ENCODE assay signal across 2 cellular contexts in genomic region chr20:41141153-41141815, GRCh38.
TF ChIP-seq lines count a peak whose summit lies in the region.

No MANE protein-coding gene starts in this region.

TF ChIP-seq in GM12878, 131 proteins besides CTCF, POLR2A, EP300 and RAD21 (continued from another document):
- TF ChIP-seq, protein P1, sequence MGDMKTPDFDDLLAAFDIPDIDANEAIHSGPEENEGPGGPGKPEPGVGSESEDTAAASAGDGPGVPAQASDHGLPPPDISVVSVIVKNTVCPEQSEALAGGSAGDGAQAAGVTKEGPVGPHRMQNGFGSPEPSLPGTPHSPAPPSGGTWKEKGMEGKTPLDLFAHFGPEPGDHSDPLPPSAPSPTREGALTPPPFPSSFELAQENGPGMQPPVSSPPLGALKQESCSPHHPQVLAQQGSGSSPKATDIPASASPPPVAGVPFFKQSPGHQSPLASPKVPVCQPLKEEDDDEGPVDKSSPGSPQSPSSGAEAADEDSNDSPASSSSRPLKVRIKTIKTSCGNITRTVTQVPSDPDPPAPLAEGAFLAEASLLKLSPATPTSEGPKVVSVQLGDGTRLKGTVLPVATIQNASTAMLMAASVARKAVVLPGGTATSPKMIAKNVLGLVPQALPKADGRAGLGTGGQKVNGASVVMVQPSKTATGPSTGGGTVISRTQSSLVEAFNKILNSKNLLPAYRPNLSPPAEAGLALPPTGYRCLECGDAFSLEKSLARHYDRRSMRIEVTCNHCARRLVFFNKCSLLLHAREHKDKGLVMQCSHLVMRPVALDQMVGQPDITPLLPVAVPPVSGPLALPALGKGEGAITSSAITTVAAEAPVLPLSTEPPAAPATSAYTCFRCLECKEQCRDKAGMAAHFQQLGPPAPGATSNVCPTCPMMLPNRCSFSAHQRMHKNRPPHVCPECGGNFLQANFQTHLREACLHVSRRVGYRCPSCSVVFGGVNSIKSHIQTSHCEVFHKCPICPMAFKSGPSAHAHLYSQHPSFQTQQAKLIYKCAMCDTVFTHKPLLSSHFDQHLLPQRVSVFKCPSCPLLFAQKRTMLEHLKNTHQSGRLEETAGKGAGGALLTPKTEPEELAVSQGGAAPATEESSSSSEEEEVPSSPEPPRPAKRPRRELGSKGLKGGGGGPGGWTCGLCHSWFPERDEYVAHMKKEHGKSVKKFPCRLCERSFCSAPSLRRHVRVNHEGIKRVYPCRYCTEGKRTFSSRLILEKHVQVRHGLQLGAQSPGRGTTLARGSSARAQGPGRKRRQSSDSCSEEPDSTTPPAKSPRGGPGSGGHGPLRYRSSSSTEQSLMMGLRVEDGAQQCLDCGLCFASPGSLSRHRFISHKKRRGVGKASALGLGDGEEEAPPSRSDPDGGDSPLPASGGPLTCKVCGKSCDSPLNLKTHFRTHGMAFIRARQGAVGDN (IDR thresholded peaks at IDR 0.05): peak; percentile 75
- TF ChIP-seq SUPT20H (IDR thresholded peaks at IDR 0.05; ENCODE audit: borderline replicate concordance, control insufficient read depth, low read depth, low read length): no peak
- TF ChIP-seq KDM1A (IDR thresholded peaks at IDR 0.05; ENCODE audit: borderline replicate concordance): no peak
- no peak for TF ChIP-seq ZNF622 (IDR thresholded peaks at IDR 0.05)
- 0 out of 2 replicates have a peak, but pooled peaks have one; percentile 22 for TF ChIP-seq CHD2 (IDR thresholded peaks at IDR 0.05; ENCODE audit: borderline replicate concordance, low read depth, low read length)
- TF ChIP-seq IKZF2 (IDR thresholded peaks at IDR 0.05): peak; percentile 20 to 23; a peak in 1 of 4 replicates
- 0 out of 2 replicates have a peak, but pooled peaks have one; percentile 20 for TF ChIP-seq TBL1XR1 (IDR thresholded peaks at IDR 0.05; ENCODE audit: low read depth, low read length)
- TF ChIP-seq, protein P2, sequence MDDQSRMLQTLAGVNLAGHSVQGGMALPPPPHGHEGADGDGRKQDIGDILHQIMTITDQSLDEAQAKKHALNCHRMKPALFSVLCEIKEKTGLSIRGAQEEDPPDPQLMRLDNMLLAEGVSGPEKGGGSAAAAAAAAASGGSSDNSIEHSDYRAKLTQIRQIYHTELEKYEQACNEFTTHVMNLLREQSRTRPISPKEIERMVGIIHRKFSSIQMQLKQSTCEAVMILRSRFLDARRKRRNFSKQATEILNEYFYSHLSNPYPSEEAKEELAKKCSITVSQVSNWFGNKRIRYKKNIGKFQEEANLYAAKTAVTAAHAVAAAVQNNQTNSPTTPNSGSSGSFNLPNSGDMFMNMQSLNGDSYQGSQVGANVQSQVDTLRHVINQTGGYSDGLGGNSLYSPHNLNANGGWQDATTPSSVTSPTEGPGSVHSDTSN (IDR thresholded peaks at IDR 0.05; ENCODE audit: insufficient replicate concordance, low read depth, low read length): no peak
TF ChIP-seq in GM12878: peak in this region for 14.

TF ChIP-seq in HepG2, 621 proteins besides CTCF, POLR2A, EP300 and RAD21 (continued from another document and continues in another):
- TF ChIP-seq, protein P3, sequence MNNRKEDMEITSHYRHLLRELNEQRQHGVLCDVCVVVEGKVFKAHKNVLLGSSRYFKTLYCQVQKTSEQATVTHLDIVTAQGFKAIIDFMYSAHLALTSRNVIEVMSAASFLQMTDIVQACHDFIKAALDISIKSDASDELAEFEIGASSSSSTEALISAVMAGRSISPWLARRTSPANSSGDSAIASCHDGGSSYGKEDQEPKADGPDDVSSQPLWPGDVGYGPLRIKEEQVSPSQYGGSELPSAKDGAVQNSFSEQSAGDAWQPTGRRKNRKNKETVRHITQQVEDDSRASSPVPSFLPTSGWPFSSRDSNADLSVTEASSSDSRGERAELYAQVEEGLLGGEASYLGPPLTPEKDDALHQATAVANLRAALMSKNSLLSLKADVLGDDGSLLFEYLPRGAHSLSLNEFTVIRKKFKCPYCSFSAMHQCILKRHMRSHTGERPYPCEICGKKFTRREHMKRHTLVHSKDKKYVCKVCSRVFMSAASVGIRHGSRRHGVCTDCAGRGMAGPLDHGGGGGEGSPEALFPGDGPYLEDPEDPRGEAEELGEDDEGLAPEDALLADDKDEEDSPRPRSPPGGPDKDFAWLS (CRISPR knock-in tag; IDR thresholded peaks at IDR 0.05; ENCODE audit: borderline replicate concordance): no peak
- TF ChIP-seq, protein P4, sequence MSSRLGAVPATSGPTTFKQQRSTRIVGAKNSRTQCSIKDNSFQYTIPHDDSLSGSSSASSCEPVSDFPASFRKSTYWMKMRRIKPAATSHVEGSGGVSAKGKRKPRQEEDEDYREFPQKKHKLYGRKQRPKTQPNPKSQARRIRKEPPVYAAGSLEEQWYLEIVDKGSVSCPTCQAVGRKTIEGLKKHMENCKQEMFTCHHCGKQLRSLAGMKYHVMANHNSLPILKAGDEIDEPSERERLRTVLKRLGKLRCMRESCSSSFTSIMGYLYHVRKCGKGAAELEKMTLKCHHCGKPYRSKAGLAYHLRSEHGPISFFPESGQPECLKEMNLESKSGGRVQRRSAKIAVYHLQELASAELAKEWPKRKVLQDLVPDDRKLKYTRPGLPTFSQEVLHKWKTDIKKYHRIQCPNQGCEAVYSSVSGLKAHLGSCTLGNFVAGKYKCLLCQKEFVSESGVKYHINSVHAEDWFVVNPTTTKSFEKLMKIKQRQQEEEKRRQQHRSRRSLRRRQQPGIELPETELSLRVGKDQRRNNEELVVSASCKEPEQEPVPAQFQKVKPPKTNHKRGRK (CRISPR knock-in tag; IDR thresholded peaks at IDR 0.05): no peak
- no peak for TF ChIP-seq ATF5 (CRISPR knock-in tag; IDR thresholded peaks at IDR 0.05; ENCODE audit: low read depth)
- no peak for TF ChIP-seq NFE2 (CRISPR knock-in tag; IDR thresholded peaks at IDR 0.05)
- TF ChIP-seq CCDC6 (CRISPR knock-in tag; IDR thresholded peaks at IDR 0.05): no peak
- no peak for TF ChIP-seq ZKSCAN5 (CRISPR knock-in tag; IDR thresholded peaks at IDR 0.05)
- no peak for TF ChIP-seq MAFF (IDR thresholded peaks at IDR 0.05; ENCODE audit: low read depth, low read length)
- 0 out of 2 replicates have a peak, but pooled peaks have one; percentile 9 for TF ChIP-seq BRD4 (CRISPR knock-in tag; IDR thresholded peaks at IDR 0.05)
- TF ChIP-seq ZKSCAN1 (IDR thresholded peaks at IDR 0.05; ENCODE audit: low read length): no peak
- TF ChIP-seq KMT2A (CRISPR knock-in tag; IDR thresholded peaks at IDR 0.05): no peak
- no peak for TF ChIP-seq ETV6 (CRISPR knock-in tag; conservative IDR thresholded peaks at IDR 0.05)
- no peak for TF ChIP-seq ZNF775 (CRISPR knock-in tag; IDR thresholded peaks at IDR 0.05; ENCODE audit: borderline replicate concordance)
- TF ChIP-seq HNF4G (IDR thresholded peaks at IDR 0.05; ENCODE audit: borderline replicate concordance, low read depth, low read length): no peak
- TF ChIP-seq HNF4G (CRISPR knock-in tag; IDR thresholded peaks at IDR 0.05; ENCODE audit: borderline replicate concordance, low read depth): no peak
- no peak for TF ChIP-seq ZNF430 (CRISPR knock-in tag; IDR thresholded peaks at IDR 0.05)
- no peak for TF ChIP-seq ZXDC (CRISPR knock-in tag; IDR thresholded peaks at IDR 0.05)
- no peak for TF ChIP-seq ADNP (CRISPR knock-in tag; IDR thresholded peaks at IDR 0.05)
- no peak for TF ChIP-seq ZNF558 (CRISPR knock-in tag; IDR thresholded peaks at IDR 0.05; ENCODE audit: borderline replicate concordance)
- TF ChIP-seq BRCA1 (CRISPR knock-in tag; IDR thresholded peaks at IDR 0.05): no peak
- peak; percentile 20 for TF ChIP-seq RBM39 (IDR thresholded peaks at IDR 0.05; ENCODE audit: low read depth, low read length, poor library complexity, severe bottlenecking)
- no peak for TF ChIP-seq ZNF549 (CRISPR knock-in tag; IDR thresholded peaks at IDR 0.05)
- TF ChIP-seq SAP130 (CRISPR knock-in tag; IDR thresholded peaks at IDR 0.05; ENCODE audit: low read depth): no peak
- TF ChIP-seq KLF13 (CRISPR knock-in tag; IDR thresholded peaks at IDR 0.05): peak; percentile 27; the same call in 1 of the 2 replicates
- no peak for TF ChIP-seq ATF7-NPFF (CRISPR knock-in tag; IDR thresholded peaks at IDR 0.05; ENCODE audit: low read depth)
- no peak for TF ChIP-seq RELA (CRISPR knock-in tag; IDR thresholded peaks at IDR 0.05)
- peak; percentile 77; the same call in 1 of the 2 replicates for TF ChIP-seq ZNF251 (CRISPR knock-in tag; IDR thresholded peaks at IDR 0.05)
- TF ChIP-seq PAF1 (CRISPR knock-in tag; IDR thresholded peaks at IDR 0.05): no peak
- no peak for TF ChIP-seq CCAR2 (optimal IDR thresholded peaks at IDR 0.05; ENCODE audit: low read depth, low read length)
- TF ChIP-seq SP5 (CRISPR knock-in tag; IDR thresholded peaks at IDR 0.05; ENCODE audit: borderline replicate concordance, low read depth): no peak
- TF ChIP-seq, protein P5, sequence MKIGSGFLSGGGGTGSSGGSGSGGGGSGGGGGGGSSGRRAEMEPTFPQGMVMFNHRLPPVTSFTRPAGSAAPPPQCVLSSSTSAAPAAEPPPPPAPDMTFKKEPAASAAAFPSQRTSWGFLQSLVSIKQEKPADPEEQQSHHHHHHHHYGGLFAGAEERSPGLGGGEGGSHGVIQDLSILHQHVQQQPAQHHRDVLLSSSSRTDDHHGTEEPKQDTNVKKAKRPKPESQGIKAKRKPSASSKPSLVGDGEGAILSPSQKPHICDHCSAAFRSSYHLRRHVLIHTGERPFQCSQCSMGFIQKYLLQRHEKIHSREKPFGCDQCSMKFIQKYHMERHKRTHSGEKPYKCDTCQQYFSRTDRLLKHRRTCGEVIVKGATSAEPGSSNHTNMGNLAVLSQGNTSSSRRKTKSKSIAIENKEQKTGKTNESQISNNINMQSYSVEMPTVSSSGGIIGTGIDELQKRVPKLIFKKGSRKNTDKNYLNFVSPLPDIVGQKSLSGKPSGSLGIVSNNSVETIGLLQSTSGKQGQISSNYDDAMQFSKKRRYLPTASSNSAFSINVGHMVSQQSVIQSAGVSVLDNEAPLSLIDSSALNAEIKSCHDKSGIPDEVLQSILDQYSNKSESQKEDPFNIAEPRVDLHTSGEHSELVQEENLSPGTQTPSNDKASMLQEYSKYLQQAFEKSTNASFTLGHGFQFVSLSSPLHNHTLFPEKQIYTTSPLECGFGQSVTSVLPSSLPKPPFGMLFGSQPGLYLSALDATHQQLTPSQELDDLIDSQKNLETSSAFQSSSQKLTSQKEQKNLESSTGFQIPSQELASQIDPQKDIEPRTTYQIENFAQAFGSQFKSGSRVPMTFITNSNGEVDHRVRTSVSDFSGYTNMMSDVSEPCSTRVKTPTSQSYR (CRISPR knock-in tag; IDR thresholded peaks at IDR 0.05; ENCODE audit: borderline replicate concordance): 0 out of 2 replicates have a peak, but pooled peaks have one; percentile 35
- TF ChIP-seq HNRNPL (IDR thresholded peaks at IDR 0.05; ENCODE audit: low read depth, low read length): no peak
- no peak for TF ChIP-seq REL (CRISPR knock-in tag; conservative IDR thresholded peaks at IDR 0.05)
- TF ChIP-seq, protein P6, sequence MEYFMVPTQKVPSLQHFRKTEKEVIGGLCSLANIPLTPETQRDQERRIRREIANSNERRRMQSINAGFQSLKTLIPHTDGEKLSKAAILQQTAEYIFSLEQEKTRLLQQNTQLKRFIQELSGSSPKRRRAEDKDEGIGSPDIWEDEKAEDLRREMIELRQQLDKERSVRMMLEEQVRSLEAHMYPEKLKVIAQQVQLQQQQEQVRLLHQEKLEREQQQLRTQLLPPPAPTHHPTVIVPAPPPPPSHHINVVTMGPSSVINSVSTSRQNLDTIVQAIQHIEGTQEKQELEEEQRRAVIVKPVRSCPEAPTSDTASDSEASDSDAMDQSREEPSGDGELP (IDR thresholded peaks at IDR 0.05; ENCODE audit: borderline replicate concordance, low read depth): peak; percentile 65; the same call in 1 of the 2 replicates
- TF ChIP-seq ZEB1 (IDR thresholded peaks at IDR 0.05; ENCODE audit: insufficient replicate concordance, low read depth): no peak
- no peak for TF ChIP-seq CBFB (CRISPR knock-in tag; IDR thresholded peaks at IDR 0.05)
- TF ChIP-seq NR2F6 (IDR thresholded peaks at IDR 0.05): peak; percentile 55
- TF ChIP-seq NR2F6 (CRISPR knock-in tag; IDR thresholded peaks at IDR 0.05): peak; percentile 34; the same call in 1 of the 2 replicates
- TF ChIP-seq KDM5B (CRISPR knock-in tag; IDR thresholded peaks at IDR 0.05; ENCODE audit: borderline replicate concordance): peak; percentile 64; the same call in 1 of the 2 replicates
- TF ChIP-seq ZNF652 (CRISPR knock-in tag; IDR thresholded peaks at IDR 0.05; ENCODE audit: borderline replicate concordance, low read depth): no peak
- TF ChIP-seq, protein P7, sequence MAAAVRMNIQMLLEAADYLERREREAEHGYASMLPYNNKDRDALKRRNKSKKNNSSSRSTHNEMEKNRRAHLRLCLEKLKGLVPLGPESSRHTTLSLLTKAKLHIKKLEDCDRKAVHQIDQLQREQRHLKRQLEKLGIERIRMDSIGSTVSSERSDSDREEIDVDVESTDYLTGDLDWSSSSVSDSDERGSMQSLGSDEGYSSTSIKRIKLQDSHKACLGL (CRISPR knock-in tag; IDR thresholded peaks at IDR 0.05): 0 out of 2 replicates have a peak, but pooled peaks have one; percentile 47
- TF ChIP-seq RAD51 (IDR thresholded peaks at IDR 0.05; ENCODE audit: borderline replicate concordance): no peak
- 0 out of 2 replicates have a peak, but pooled peaks have one; percentile 0 for TF ChIP-seq ERF (CRISPR knock-in tag; IDR thresholded peaks at IDR 0.05)
- TF ChIP-seq ZNF138 (CRISPR knock-in tag; IDR thresholded peaks at IDR 0.05; ENCODE audit: low read depth): no peak
- TF ChIP-seq PAX8 (CRISPR knock-in tag; IDR thresholded peaks at IDR 0.05; ENCODE audit: borderline replicate concordance): no peak
- no peak for TF ChIP-seq PITX1 (CRISPR knock-in tag; IDR thresholded peaks at IDR 0.05)
- TF ChIP-seq ZNF446 (CRISPR knock-in tag; IDR thresholded peaks at IDR 0.05): no peak
- TF ChIP-seq GATAD2A (CRISPR knock-in tag; IDR thresholded peaks at IDR 0.05): peak; percentile 7; the same call in 1 of the 2 replicates
- TF ChIP-seq AKAP8 (CRISPR knock-in tag; IDR thresholded peaks at IDR 0.05): no peak; the same call in 1 of the 2 replicates
- no peak for TF ChIP-seq ZNF768 (CRISPR knock-in tag; IDR thresholded peaks at IDR 0.05)
- no peak for TF ChIP-seq ZNF263 (CRISPR knock-in tag; IDR thresholded peaks at IDR 0.05)
- no peak; the same call in 1 of the 2 replicates for TF ChIP-seq NFKB2 (CRISPR knock-in tag; IDR thresholded peaks at IDR 0.05; ENCODE audit: borderline replicate concordance)
